ENCODE assay signal across 1 cellular context in genomic region chr5:160315968-160316367, GRCh38.
TF ChIP-seq lines count a peak whose summit lies in the region.

No MANE protein-coding gene starts in this region.

TF ChIP-seq in WTC11, 78 proteins besides CTCF, POLR2A, EP300 and RAD21 (continued from another document):
- TF ChIP-seq USF1 (CRISPR knock-in tag; IDR thresholded peaks at IDR 0.05), result no peak
- TF ChIP-seq, protein P1, sequence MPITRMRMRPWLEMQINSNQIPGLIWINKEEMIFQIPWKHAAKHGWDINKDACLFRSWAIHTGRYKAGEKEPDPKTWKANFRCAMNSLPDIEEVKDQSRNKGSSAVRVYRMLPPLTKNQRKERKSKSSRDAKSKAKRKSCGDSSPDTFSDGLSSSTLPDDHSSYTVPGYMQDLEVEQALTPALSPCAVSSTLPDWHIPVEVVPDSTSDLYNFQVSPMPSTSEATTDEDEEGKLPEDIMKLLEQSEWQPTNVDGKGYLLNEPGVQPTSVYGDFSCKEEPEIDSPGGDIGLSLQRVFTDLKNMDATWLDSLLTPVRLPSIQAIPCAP (CRISPR knock-in tag; IDR thresholded peaks at IDR 0.05), result no peak
- peak; percentile 84 for TF ChIP-seq GABPB1 (CRISPR knock-in tag; IDR thresholded peaks at IDR 0.05)
- TF ChIP-seq ZNF219 (CRISPR knock-in tag; IDR thresholded peaks at IDR 0.05; ENCODE audit: borderline replicate concordance), result no peak
